Comparison of ENCODE assay signal across 8 cellular contexts in the genomic region with DNA sequence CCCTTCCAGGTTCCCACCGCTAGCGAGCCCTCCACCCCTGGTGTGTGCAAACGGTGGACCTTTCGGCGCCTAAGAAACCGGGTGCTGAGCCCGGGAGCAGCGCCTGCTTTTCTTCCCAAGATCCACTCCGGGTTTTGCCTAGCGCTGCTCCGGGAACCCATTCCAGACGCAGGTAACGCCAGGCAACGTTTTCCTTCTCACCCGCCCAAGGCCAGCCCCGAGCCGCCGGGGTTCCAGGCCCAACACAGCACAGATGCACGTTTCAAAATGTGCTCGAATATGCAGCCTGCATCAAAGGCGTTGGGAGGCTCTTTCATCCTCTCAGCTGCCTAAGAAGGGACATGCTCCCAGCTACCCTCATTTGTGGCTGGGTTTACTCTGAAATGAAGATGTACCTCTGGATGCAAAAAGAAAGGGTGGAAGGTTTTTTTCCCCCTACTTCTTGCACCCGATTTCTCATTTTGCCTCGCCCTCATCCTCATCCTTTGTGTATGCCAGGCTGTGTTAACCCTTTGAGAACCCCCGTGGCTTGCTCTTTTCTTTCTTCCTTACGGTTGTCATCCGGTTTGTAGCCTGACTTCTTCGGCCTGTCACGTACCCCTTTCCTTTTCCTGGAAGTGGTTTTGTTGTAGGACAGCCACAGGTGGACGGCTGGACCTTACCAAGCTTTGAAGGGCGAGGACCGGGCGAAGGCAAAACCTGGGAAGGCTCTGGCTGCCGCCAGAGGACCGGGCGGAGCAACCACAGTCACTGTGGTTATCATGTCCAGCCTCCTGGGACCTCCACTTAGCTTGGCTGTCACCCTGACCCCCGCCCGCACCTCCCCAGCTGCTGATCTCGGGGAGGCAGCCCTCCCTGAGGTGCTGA.
A peak's percentile ranks its signal among the peaks of the same experiment; 100 is the strongest.
DNase-seq lines count a peak whose midpoint lies in the region; ATAC-seq, FAIRE-seq and TF ChIP-seq lines count a peak whose summit lies in the region.

No MANE protein-coding gene starts in this region.

- no peaks in the 10 kb centered on the region for H3K27me3 ChIP-seq in SU-DHL-6 (ENCODE audit: low read length)

- H3K9me2 ChIP-seq in SU-DHL-6 (replicated peaks; ENCODE audit: insufficient read depth, low read length): no peaks in the 10 kb centered on the region

- no peak overlapping the region for H3K27ac ChIP-seq in SU-DHL-6 (ENCODE audit: low read depth, low read length)

- H3K4me2 ChIP-seq in SU-DHL-6 (ENCODE audit: low read depth, low read length, poor library complexity, severe bottlenecking): peak overlapping the region; percentile 50

- H3F3A ChIP-seq in SU-DHL-6 (ENCODE audit: insufficient read depth): no peaks in the 10 kb centered on the region

- peak overlapping the region; percentile 29 for H3K4me3 ChIP-seq in SU-DHL-6 (ENCODE audit: insufficient read depth, low read length, poor library complexity, severe bottlenecking)

- no peaks in the 10 kb centered on the region for H3K9me3 ChIP-seq in SU-DHL-6 (ENCODE audit: insufficient read depth, low read length)

- no peaks in the 10 kb centered on the region for H3K79me2 ChIP-seq in SU-DHL-6 (ENCODE audit: insufficient read depth, low read length)

- H3K9ac ChIP-seq in SU-DHL-6 (ENCODE audit: low read length): peak overlapping the region; percentile 7; the same call in 1 of the 2 replicates

- peak overlapping the region; percentile 71 for H2AFZ ChIP-seq in SU-DHL-6 (ENCODE audit: low read depth, low read length, severe bottlenecking)

- H3K36me3 ChIP-seq in SU-DHL-6 (ENCODE audit: low read length): no peaks in the 10 kb centered on the region

- no peak for TF ChIP-seq POLR2A in GM12892 (IDR thresholded peaks at IDR 0.05; ENCODE audit: low read depth, low read length)

- peak; percentile 39 for DNase-seq in GM12892 (ENCODE audit: insufficient read length)
- peak; percentile 86 for DNase-seq in NCI-H1105 treated with DMSO at 0.1 percent for 48 hours (lab: John Stamatoyannopoulos, UW)
- peak; percentile 97 for DNase-seq in astrocyte of the hippocampus (ENCODE audit: low read depth, low spot score)
- DNase-seq in hippocampal formation (lab: John Stamatoyannopoulos, UW): peak; percentile 82 to 88
- DNase-seq in renal cortical epithelial cell (ENCODE audit: low read depth): peak; percentile 54
- no peak for DNase-seq in D721Med (ENCODE audit: insufficient read length, low spot score)

- peak; percentile 53 for FAIRE-seq in GM12892 (lab: Jason Lieb, UNC)
- FAIRE-seq in D721Med (lab: Jason Lieb, UNC): no peak

- ATAC-seq in HG02759 (IDR thresholded peaks at IDR 0.05; ENCODE audit: unreplicated experiment): peak; percentile 93

- no peak for TF ChIP-seq CTCF in SU-DHL-6 (IDR thresholded peaks at IDR 0.05; ENCODE audit: insufficient read depth, low read length, poor library complexity, severe bottlenecking)
- no peak for TF ChIP-seq CTCF in D721Med (IDR thresholded peaks at IDR 0.05; ENCODE audit: insufficient read depth, missing control alignments)

- no peaks in the 10 kb centered on the region for H4K20me1 ChIP-seq in SU-DHL-6 (ENCODE audit: low read depth, low read length)
